16 cellular contexts compared by ENCODE assay signal in genomic region chr4:19883841-19884240, GRCh38.
DNase-seq lines count a peak whose midpoint lies in the region; ATAC-seq and TF ChIP-seq lines count a peak whose summit lies in the region.
"Had no signal": no experiment of that assay in that cellular context is flagged by ENCODE, and none has a peak within 500 bp of the region (broad histone marks: within the 10 kb centered on the region; RNA-seq: fewer than 3 reads in every experiment).

No MANE protein-coding gene starts in this region.

- no peaks in the 10 kb centered on the region for H3K27me3 ChIP-seq in breast epithelium
- H3K27me3 ChIP-seq in RWPE2 (ENCODE audit: insufficient read depth, poor library complexity, severe bottlenecking): no peaks in the 10 kb centered on the region
- H3K27me3 ChIP-seq in upper lobe of right lung: no peaks in the 10 kb centered on the region

- H3K4me1 Mint-ChIP-seq in MCF 10A (ENCODE audit: insufficient read depth, unreplicated experiment): no peaks in the 10 kb centered on the region
- no peaks in the 10 kb centered on the region for H3K4me1 Mint-ChIP-seq in type B pancreatic cell (ENCODE audit: unreplicated experiment)
- H3K4me1 Mint-ChIP-seq: IgD-negative memory B cell had no signal

- intact Hi-C loops in MCF 10A (cut with micrococcal nuclease) (no loop called here), breast epithelium (cut with DNase I; ENCODE audit: low total_unique reads) (loop anchor here (10.0 kb wide), 1 partner anchor 511 kb away; no protein-coding TSS in a partner anchor), upper lobe of right lung (cut with DNase I) (no loop called here)

- TF ChIP-seq POLR2A in breast epithelium (IDR thresholded peaks at IDR 0.05): no peak

- H3K27ac Mint-ChIP-seq in MCF 10A (ENCODE audit: low read depth, unreplicated experiment) (no peak overlapping the region), type B pancreatic cell (no peak overlapping the region)
- H3K27ac Mint-ChIP-seq: IgD-negative memory B cell had no signal

- DNase-seq in MCF 10A (ENCODE audit: unreplicated experiment): peak; percentile 4
- no peak for DNase-seq in breast epithelium (ENCODE audit: low spot score in 2 of 2)
- DNase-seq in RWPE2 (ENCODE audit: low spot score): no peak
- DNase-seq in fibroblast of mammary gland (ENCODE audit: low read depth): peak; percentile 55
- DNase-seq in stromal cell of bone marrow (ENCODE audit: low read depth): peak; percentile 2
- no peak for DNase-seq in upper lobe of right lung
- no peak for DNase-seq in type B pancreatic cell (ENCODE audit: extremely low spot score, unreplicated experiment)
- DNase-seq in RWPE1 (ENCODE audit: low spot score): no peak
- DNase-seq: Caco-2, GOT3, NCI-H1436, NCI-H2081, NCI-H524, SIG-M5 had no signal

- POLR2A ChIA-PET in MCF 10A (lab: Yijun Ruan, JAX): no interaction called here
- POLR2A ChIA-PET in RWPE1 (lab: Yijun Ruan, JAX; ENCODE audit: low non-redundant PET): no interaction called here

- H3K27me3 Mint-ChIP-seq in MCF 10A (ENCODE audit: insufficient read depth, unreplicated experiment): no peaks in the 10 kb centered on the region
- H3K27me3 Mint-ChIP-seq in type B pancreatic cell: peaks cover 8% of the 10 kb centered on the region
- H3K27me3 Mint-ChIP-seq: IgD-negative memory B cell had no signal

- CTCF ChIA-PET in MCF 10A (lab: Yijun Ruan, JAX): no interaction called here
- CTCF ChIA-PET in RWPE1 (lab: Yijun Ruan, JAX): no interaction called here

- H3K36me3 ChIP-seq in breast epithelium (no peaks in the 10 kb centered on the region), RWPE2 (ENCODE audit: low read depth) (no peaks in the 10 kb centered on the region), upper lobe of right lung (no peaks in the 10 kb centered on the region)

- H3K4me3 Mint-ChIP-seq in MCF 10A (ENCODE audit: unreplicated experiment) (no peak overlapping the region), type B pancreatic cell (no peak overlapping the region)
- H3K4me3 Mint-ChIP-seq: IgD-negative memory B cell had no signal

- H3K27ac ChIP-seq in breast epithelium: no peak overlapping the region
- no peak overlapping the region for H3K27ac ChIP-seq in RWPE2 (ENCODE audit: poor library complexity, severe bottlenecking)
- no peak overlapping the region for H3K27ac ChIP-seq in upper lobe of right lung
- no peak overlapping the region for H3K27ac ChIP-seq in RWPE1
- H3K27ac ChIP-seq: 22Rv1 had no signal

- H3K4me3 ChIP-seq in breast epithelium: no peak overlapping the region
- H3K4me3 ChIP-seq in RWPE2 (ENCODE audit: severe bottlenecking): no peak overlapping the region
- no peak overlapping the region for H3K4me3 ChIP-seq in fibroblast of mammary gland (ENCODE audit: control insufficient read depth, low read depth, low read length)
- no peak overlapping the region for H3K4me3 ChIP-seq in upper lobe of right lung

- BruUV-seq in MCF 10A (replicated peaks; lab: Mats Ljungman, UMichigan): no TSS peak

- TF ChIP-seq CTCF in MCF 10A (IDR thresholded peaks at IDR 0.05; ENCODE audit: unreplicated experiment) (no peak), breast epithelium (IDR thresholded peaks at IDR 0.05) (no peak), RWPE2 (IDR thresholded peaks at IDR 0.05; ENCODE audit: poor library complexity, severe bottlenecking) (no peak), fibroblast of mammary gland (conservative IDR thresholded peaks at IDR 0.05; ENCODE audit: control insufficient read depth, insufficient read depth, low read depth, low read length) (no peak), upper lobe of right lung (IDR thresholded peaks at IDR 0.05) (no peak), type B pancreatic cell (conservative IDR thresholded peaks at IDR 0.05) (no peak), RWPE1 (conservative IDR thresholded peaks at IDR 0.05; ENCODE audit: low read depth) (no peak)

- H3K36me3 Mint-ChIP-seq in MCF 10A (ENCODE audit: insufficient read depth, unreplicated experiment) (no peaks in the 10 kb centered on the region), type B pancreatic cell (no peaks in the 10 kb centered on the region)

- ATAC-seq in RWPE2 (ENCODE audit: low read depth) (0 out of 3 replicates have a peak, but pooled peaks have one; percentile 17), upper lobe of right lung (no peak)

- H3K9me3 ChIP-seq in breast epithelium (no peaks in the 10 kb centered on the region), RWPE2 (ENCODE audit: severe bottlenecking) (no peaks in the 10 kb centered on the region), upper lobe of right lung (no peaks in the 10 kb centered on the region)
- H3K9me3 ChIP-seq: Caco-2 had no signal

- H3K9me3 Mint-ChIP-seq in MCF 10A (ENCODE audit: unreplicated experiment) (no peaks in the 10 kb centered on the region), type B pancreatic cell (peaks cover 8% of the 10 kb centered on the region)

- H3K4me1 ChIP-seq in breast epithelium (no peaks in the 10 kb centered on the region), RWPE2 (ENCODE audit: insufficient read depth, poor library complexity, severe bottlenecking) (no peaks in the 10 kb centered on the region), upper lobe of right lung (no peaks in the 10 kb centered on the region)
- H3K4me1 ChIP-seq: Caco-2 had no signal

Comparison
In these comparisons a context has a peak if more than half of its experiments do, and no peak if none do; other contexts are left out.
1. DNase-seq: peak in MCF 10A (single experiment), fibroblast of mammary gland (single experiment) and stromal cell of bone marrow (single experiment); none in breast epithelium (0 of 2), RWPE2 (single experiment), upper lobe of right lung (single experiment), type B pancreatic cell (single experiment) and RWPE1 (single experiment).